ENCODE assay signal across 17 cellular contexts in genomic region chr9:7226007-7226670, GRCh38.
DNase-seq lines count a peak whose midpoint lies in the region; ATAC-seq lines count a peak whose summit lies in the region.
"Had no signal": no experiment of that assay in that cellular context is flagged by ENCODE, and none has a peak within 500 bp of the region (broad histone marks: within the 10 kb centered on the region; RNA-seq: fewer than 3 reads in every experiment).

No MANE protein-coding gene starts in this region.

- peaks cover 12% of the 10 kb centered on the region for H3K4me1 Mint-ChIP-seq in activated naive CD8-positive, alpha-beta T cell treated with anti-CD3 and anti-CD28 coated beads, Interleukin-2, amount 10 ng/mL, durations not matched to agents 7 days and 5 days
- peaks cover 19% of the 10 kb centered on the region for H3K4me1 Mint-ChIP-seq in activated naive CD8-positive, alpha-beta T cell treated with anti-CD3 and anti-CD28 coated beads for 36 hours
- peaks cover 14 to 26% (median 22%) of the 10 kb centered on the region in 4 donors for H3K4me1 Mint-ChIP-seq in naive thymus-derived CD8-positive, alpha-beta T cell

- peak; percentile 85 for ATAC-seq in activated naive CD8-positive, alpha-beta T cell treated with anti-CD3 and anti-CD28 coated beads, Interleukin-2, amount 10 ng/mL, durations not matched to agents 7 days and 5 days (ENCODE audit: low read depth)
- ATAC-seq in naive thymus-derived CD8-positive, alpha-beta T cell = peak; percentile 50 to 73

- no peaks in the 10 kb centered on the region for H3K36me3 ChIP-seq in KOPT-K1 (ENCODE audit: insufficient read depth, low read length)
- H3K36me3 ChIP-seq: HAP-1 had no signal

- H3K9me3 ChIP-seq in KOPT-K1 (ENCODE audit: insufficient read depth, low read length, poor library complexity, severe bottlenecking) = no peaks in the 10 kb centered on the region
- H3K9me3 ChIP-seq: Caco-2, HAP-1 had no signal

- peak overlapping the region; percentile 47 for H3K27ac Mint-ChIP-seq in activated naive CD8-positive, alpha-beta T cell treated with anti-CD3 and anti-CD28 coated beads, Interleukin-2, amount 10 ng/mL, durations not matched to agents 7 days and 5 days
- H3K27ac Mint-ChIP-seq in activated naive CD8-positive, alpha-beta T cell treated with anti-CD3 and anti-CD28 coated beads for 36 hours = no peak overlapping the region
- peak overlapping the region in 7 of 10 donors; percentile 4 to 52 (median 43) for H3K27ac Mint-ChIP-seq in naive thymus-derived CD8-positive, alpha-beta T cell
- H3K27ac Mint-ChIP-seq: CD8-positive, alpha-beta memory T cell had no signal

- peaks cover 27% of the 10 kb centered on the region for H3K27me3 Mint-ChIP-seq in activated naive CD8-positive, alpha-beta T cell treated with anti-CD3 and anti-CD28 coated beads, Interleukin-2, amount 10 ng/mL, durations not matched to agents 7 days and 5 days
- H3K27me3 Mint-ChIP-seq in activated naive CD8-positive, alpha-beta T cell treated with anti-CD3 and anti-CD28 coated beads for 36 hours = no peaks in the 10 kb centered on the region
- peaks cover 4 to 9% (median 7%) of the 10 kb centered on the region in 5 donors for H3K27me3 Mint-ChIP-seq in naive thymus-derived CD8-positive, alpha-beta T cell

- POLR2A ChIA-PET in activated naive CD8-positive, alpha-beta T cell treated with anti-CD3 and anti-CD28 coated beads, Interleukin-2, amount 10 ng/mL, durations not matched to agents 7 days and 5 days (lab: Charles Lee) = interaction anchor here (1.4 kb wide), 1 partner anchor 9 kb away, joined by 5 read pairs; no protein-coding TSS in a partner anchor
- POLR2A ChIA-PET in naive thymus-derived CD8-positive, alpha-beta T cell (lab: Charles Lee) = no interaction called here

- H3K4me3 Mint-ChIP-seq in activated naive CD8-positive, alpha-beta T cell treated with anti-CD3 and anti-CD28 coated beads, Interleukin-2, amount 10 ng/mL, durations not matched to agents 7 days and 5 days = peak overlapping the region; percentile 7
- H3K4me3 Mint-ChIP-seq in activated naive CD8-positive, alpha-beta T cell treated with anti-CD3 and anti-CD28 coated beads for 36 hours = no peak overlapping the region
- peak overlapping the region in 5 of 10 donors; percentile 1 to 52 (median 30) for H3K4me3 Mint-ChIP-seq in naive thymus-derived CD8-positive, alpha-beta T cell
- H3K4me3 Mint-ChIP-seq: CD8-positive, alpha-beta memory T cell had no signal

- DNase-seq in activated naive CD8-positive, alpha-beta T cell treated with anti-CD3 and anti-CD28 coated beads, Interleukin-2, amount 10 ng/mL, durations not matched to agents 7 days and 5 days = no peak
- DNase-seq in activated naive CD8-positive, alpha-beta T cell treated with anti-CD3 and anti-CD28 coated beads for 36 hours = no peak
- DNase-seq in DMS79 treated with DMSO at 0.1 percent for 48 hours (lab: John Stamatoyannopoulos, UW) (peak; percentile 47), NCI-H510A (lab: John Stamatoyannopoulos, UW) (no peak), SIG-M5 treated with dmso at 0.1 percent for 504 hours (lab: John Stamatoyannopoulos, UW; ENCODE audit: unreplicated experiment) (no peak), foreskin melanocyte (no peak)
- DNase-seq in naive thymus-derived CD8-positive, alpha-beta T cell = peak in 3 of 10 donors; percentile 4 to 24 (median 8)
- DNase-seq: ACHN; Caco-2; CD8-positive, alpha-beta memory T cell; DMS53; EL; KBM-7 had no signal

- no peaks in the 10 kb centered on the region for H3K36me3 Mint-ChIP-seq in activated naive CD8-positive, alpha-beta T cell treated with anti-CD3 and anti-CD28 coated beads, Interleukin-2, amount 10 ng/mL, durations not matched to agents 7 days and 5 days
- H3K36me3 Mint-ChIP-seq in activated naive CD8-positive, alpha-beta T cell treated with anti-CD3 and anti-CD28 coated beads for 36 hours = no peaks in the 10 kb centered on the region
- peaks cover 0 to 6% (median 2%) of the 10 kb centered on the region in 3 donors for H3K36me3 Mint-ChIP-seq in naive thymus-derived CD8-positive, alpha-beta T cell
- H3K36me3 Mint-ChIP-seq: CD8-positive, alpha-beta memory T cell had no signal

- peak overlapping the region; percentile 34 for H3K27ac ChIP-seq in KOPT-K1 (ENCODE audit: low read depth, low read length, poor library complexity, severe bottlenecking)
- H3K27ac ChIP-seq: C4-2B, HL-60 had no signal

- peaks cover 1% of the 10 kb centered on the region for H3K9me3 Mint-ChIP-seq in activated naive CD8-positive, alpha-beta T cell treated with anti-CD3 and anti-CD28 coated beads, Interleukin-2, amount 10 ng/mL, durations not matched to agents 7 days and 5 days
- H3K9me3 Mint-ChIP-seq in activated naive CD8-positive, alpha-beta T cell treated with anti-CD3 and anti-CD28 coated beads for 36 hours = peaks cover 7% of the 10 kb centered on the region
- H3K9me3 Mint-ChIP-seq in naive thymus-derived CD8-positive, alpha-beta T cell = peaks cover 0 to 10% (median under 1%) of the 10 kb centered on the region in 9 donors
